1 cellular context compared by ENCODE assay signal in genomic region chr18:10577842-10578572, GRCh38.
TF ChIP-seq lines count a peak whose summit lies in the region.
"Not testable (repeated sequence)": the region's sequence is repeated elsewhere in the genome, so short reads cannot be mapped to it uniquely, and the experiment has no call there.

No MANE protein-coding gene starts in this region.

TF ChIP-seq in K562, 482 proteins besides CTCF, POLR2A, EP300 and RAD21 (continued from another document):
- TF ChIP-seq SMARCA4 (IDR thresholded peaks at IDR 0.05) = peak; percentile 32; the same call in 1 of the 2 replicates
- TF ChIP-seq NFRKB (IDR thresholded peaks at IDR 0.05; ENCODE audit: low read depth) = peak; percentile 91; the same call in 1 of the 2 replicates
- TF ChIP-seq TAF9B (IDR thresholded peaks at IDR 0.05; ENCODE audit: partially characterized antibody) = peak; percentile 70
- peak; percentile 50; the same call in 1 of the 2 replicates for TF ChIP-seq ZNF592 (IDR thresholded peaks at IDR 0.05)
- TF ChIP-seq NR2C1 (IDR thresholded peaks at IDR 0.05) = not testable (repeated sequence)
- peak; percentile 15; the same call in 1 of the 2 replicates for TF ChIP-seq NR2C1 (tag; IDR thresholded peaks at IDR 0.05)
